9 cellular contexts compared by ENCODE assay signal in the genomic region with DNA sequence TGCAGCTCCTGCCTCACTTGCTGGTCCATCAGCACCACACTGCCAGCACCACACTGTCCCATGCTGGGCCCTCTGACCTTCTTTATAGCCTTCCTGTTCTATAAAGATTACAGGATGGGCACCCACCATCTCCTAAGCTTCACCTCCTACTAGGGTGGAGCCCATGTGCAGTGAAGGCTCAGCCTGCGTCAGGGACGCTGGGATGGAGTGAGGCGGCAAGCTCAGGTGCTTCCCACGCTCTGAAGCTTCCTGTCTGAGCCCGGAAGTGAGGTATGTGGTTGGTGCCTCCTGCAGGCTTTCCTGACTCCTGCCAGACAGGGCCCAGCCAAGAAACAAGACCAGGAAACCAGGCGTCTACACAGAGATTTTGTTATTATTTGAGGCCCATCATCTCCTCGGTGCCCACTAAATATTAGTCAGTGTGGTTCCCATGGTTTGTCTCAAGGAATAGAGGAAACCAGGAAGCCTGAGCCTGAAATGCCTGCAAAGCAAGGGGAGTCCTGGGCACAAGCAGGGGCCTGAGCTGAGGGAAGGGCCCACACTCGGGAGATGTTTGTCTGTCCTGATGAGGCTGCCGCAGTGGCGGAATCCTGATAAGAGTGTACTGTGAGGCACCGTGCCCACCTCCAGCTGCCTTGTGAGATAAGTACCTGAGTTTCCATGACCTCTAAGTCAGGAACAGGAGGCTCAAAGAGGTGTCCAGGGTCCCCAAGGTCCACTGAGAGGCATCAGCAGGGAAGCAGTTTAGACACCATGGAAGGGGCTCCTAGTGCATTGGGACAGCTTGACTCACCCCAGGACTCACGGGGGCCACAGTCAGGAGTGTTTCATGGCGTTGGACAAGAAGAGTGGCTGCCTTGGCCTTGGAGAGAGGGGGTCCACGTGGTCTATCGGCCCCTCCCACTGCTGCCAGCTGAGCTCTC. TPM values are rescaled to one million over a fixed set of nuclear protein-coding genes. Genes with fewer than 3 reads are reported as not detected.
A peak's percentile ranks its signal among the peaks of the same experiment; 100 is the strongest.
DNase-seq lines count a peak whose midpoint lies in the region; ATAC-seq and TF ChIP-seq lines count a peak whose summit lies in the region.
"Had no signal": no experiment of that assay in that cellular context is flagged by ENCODE, and none has a peak within 500 bp of the region (broad histone marks: within the 10 kb centered on the region; RNA-seq: fewer than 3 reads in every experiment).

No MANE protein-coding gene starts in this region.

- no peak for TF ChIP-seq CTCF in prostate gland (IDR thresholded peaks at IDR 0.05)

- DNase-seq in HUDEP-2 (lab: John Stamatoyannopoulos, UW; ENCODE audit: unreplicated experiment in 76 of 76), result peak in 47 of 76 experiments; percentile 1 to 71 (median 27)
- DNase-seq in activated CD8-positive, alpha-beta memory T cell treated with anti-CD3 and anti-CD28 coated beads for 24 hours, result peak; percentile 80
- DNase-seq in effector CD4-positive, alpha-beta T cell, result peak; percentile 55
- DNase-seq in stimulated activated CD4-positive, alpha-beta T cell treated with anti-CD3 and anti-CD28 coated beads, TNF-alpha, amount 100 ng/mL, for 48 hours (ENCODE audit: low read depth in 3 of 3), result peak; percentile 23 to 47 (median 35)
- no peak for DNase-seq in prostate gland (ENCODE audit: low spot score)
- DNase-seq in A172 (ENCODE audit: low spot score), result no peak

- TF ChIP-seq POLR2A in prostate gland (IDR thresholded peaks at IDR 0.05), result no peak

- intact Hi-C loops in prostate gland (cut with DNase I), result loop anchor here (5.0 kb wide), 1 partner anchor 47 kb away; a partner anchor contains a TSS

- ATAC-seq in GM21360 (IDR thresholded peaks at IDR 0.05; ENCODE audit: unreplicated experiment) (no peak), HG03460 (IDR thresholded peaks at IDR 0.05; ENCODE audit: unreplicated experiment) (no peak)

- no peaks in the 10 kb centered on the region for H3K4me1 ChIP-seq in prostate gland (replicated peaks)
- H3K4me1 ChIP-seq: SJSA1 had no signal

- no peaks in the 10 kb centered on the region for H3K27me3 ChIP-seq in prostate gland (replicated peaks; ENCODE audit: insufficient read depth)
- H3K27me3 ChIP-seq: SJSA1 had no signal

- H3K27ac ChIP-seq in prostate gland, result no peak overlapping the region
- H3K27ac ChIP-seq: SJSA1 had no signal

- H3K9me3 ChIP-seq in prostate gland, result no peaks in the 10 kb centered on the region
- H3K9me3 ChIP-seq: SJSA1 had no signal

- H3K36me3 ChIP-seq in prostate gland, result no peaks in the 10 kb centered on the region

- 82% methylated on average over 15 of the region's 15 CpGs for WGBS in prostate gland

- H3K4me3 ChIP-seq in prostate gland, result no peak overlapping the region
- H3K4me3 ChIP-seq: SJSA1 had no signal

RNA-seq across cellular contexts. Expression of a gene that starts 22.0 kb away (rescaled TPM):
- 1 to 10 TPM in 1 of 2 donors, under 1 TPM in 1; 0.68 to 3.6 TPM for total RNA-seq in prostate gland
- total RNA-seq in A172 (2014; rRNA removed; shearing (Covaris generic)), result 0.19 TPM in 1 of 2 replicates, not detected in the other
- total RNA-seq: SJSA1 had no signal

RNA-seq across cellular contexts. Expression of a gene that starts 25.5 kb away (rescaled TPM):
- 10 to 100 TPM in 1 of 2 donors, 1 to 10 TPM in 1; 4.1 to 12.7 TPM for total RNA-seq in prostate gland
- total RNA-seq in A172 (2014; rRNA removed; shearing (Covaris generic)), result 6.1 and 6.6 TPM in 2 replicates

RNA-seq across cellular contexts. Expression of a gene that starts 49.4 kb away (rescaled TPM):
- 10 to 100 TPM in 1 of 2 donors, 1 to 10 TPM in 1; 5.7 to 22.6 TPM for total RNA-seq in prostate gland
- total RNA-seq in A172 (2014; rRNA removed; shearing (Covaris generic)), result 8.5 and 8.8 TPM in 2 replicates

Comparison
In these comparisons a context has a peak if more than half of its experiments do, and no peak if none do; other contexts are left out.
1. DNase-seq: peak in HUDEP-2 (47 of 76), activated CD8-positive, alpha-beta memory T cell treated with anti-CD3 and anti-CD28 coated beads for 24 hours (single experiment), effector CD4-positive, alpha-beta T cell (single experiment) and stimulated activated CD4-positive, alpha-beta T cell treated with anti-CD3 and anti-CD28 coated beads, TNF-alpha, amount 100 ng/mL, for 48 hours (3 of 3); none in prostate gland (single experiment) and A172 (single experiment).